In the genomic region with DNA sequence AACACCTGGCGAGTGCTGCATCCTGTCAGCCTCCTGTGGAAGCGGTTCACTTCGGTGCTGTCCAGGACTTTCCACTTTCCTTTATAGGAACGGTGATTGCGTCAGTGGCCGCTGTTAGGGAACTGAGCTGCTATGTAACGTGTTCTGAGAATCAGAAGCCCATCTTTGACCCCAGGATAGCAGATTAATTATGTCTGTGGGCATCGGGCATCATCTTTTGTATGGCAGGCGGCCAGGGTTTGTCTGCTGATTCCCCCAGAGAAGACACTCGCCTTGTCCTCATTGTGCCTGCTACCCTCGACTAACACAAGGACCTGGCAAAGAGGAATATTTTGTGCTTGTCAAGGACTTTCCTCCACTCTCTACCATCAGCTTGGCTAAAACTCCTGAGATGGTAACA, we compare ENCODE assay signal across 4 cellular contexts. TPM values are rescaled to one million over a fixed set of nuclear protein-coding genes. Genes with fewer than 3 reads are reported as not detected.
"Had no signal": no experiment of that assay in that cellular context is flagged by ENCODE, and none has a peak within 500 bp of the region (broad histone marks: within the 10 kb centered on the region; RNA-seq: fewer than 3 reads in every experiment).

No MANE protein-coding gene starts in this region.

RNA-seq across cellular contexts. Expression of gene CLEC18C, which starts 25.7 kb away (rescaled TPM):
- total RNA-seq: activated CD4-positive, alpha-beta memory T cell treated with anti-CD3 and anti-CD28 coated beads for 36 hours; activated CD4-positive, alpha-beta T cell treated with anti-CD3 and anti-CD28 coated beads, Interleukin-2, amount 10 ng/mL, durations not matched to agents 24 days and 14 days; activated CD8-positive, alpha-beta T cell treated with anti-CD3 and anti-CD28 coated beads for 36 hours; activated naive CD4-positive, alpha-beta T cell treated with anti-CD3 and anti-CD28 coated beads, Interleukin-2, amount 50 U/mL, for 72 hours had no signal
